In genomic region chr1:231867607-231868006, GRCh38 we compare ENCODE assay signal across 28 cellular contexts.
DNase-seq lines count a peak whose midpoint lies in the region; ATAC-seq and TF ChIP-seq lines count a peak whose summit lies in the region.
"Had no signal": no experiment of that assay in that cellular context is flagged by ENCODE, and none has a peak within 500 bp of the region (broad histone marks: within the 10 kb centered on the region; RNA-seq: fewer than 3 reads in every experiment).

No MANE protein-coding gene starts in this region.

- no peaks in the 10 kb centered on the region for H3K79me2 ChIP-seq in mesendoderm (ENCODE audit: control insufficient read depth, insufficient read depth, low read length)

- H3K18ac ChIP-seq in mesendoderm (ENCODE audit: low read length): no peak overlapping the region

- no peak overlapping the region for H2BK15ac ChIP-seq in mesendoderm (replicated peaks; ENCODE audit: low read depth)

- no peak overlapping the region for H4K8ac ChIP-seq in mesendoderm (ENCODE audit: low read depth, low read length)

- H3K4ac ChIP-seq in mesendoderm (ENCODE audit: low read depth, low read length): no peak overlapping the region

- TF ChIP-seq CTCF in right atrium auricular region (IDR thresholded peaks at IDR 0.05): no peak
- TF ChIP-seq CTCF in ascending aorta (IDR thresholded peaks at IDR 0.05): no peak

- H3K27ac ChIP-seq in right atrium auricular region: no peak overlapping the region
- no peak overlapping the region for H3K27ac ChIP-seq in ascending aorta
- no peak overlapping the region for H3K27ac ChIP-seq in mesendoderm (ENCODE audit: low read depth, low read length)
- H3K27ac ChIP-seq: colonic mucosa, GM23248, SJCRH30, stomach, thyroid gland, vagina, WERI-Rb-1 had no signal

- H3K9me3 ChIP-seq in right atrium auricular region: no peaks in the 10 kb centered on the region
- H3K9me3 ChIP-seq in adipocyte (ENCODE audit: control insufficient read depth, low read length): no peaks in the 10 kb centered on the region
- no peaks in the 10 kb centered on the region for H3K9me3 ChIP-seq in ascending aorta
- H3K9me3 ChIP-seq: colonic mucosa, esophagus muscularis mucosa, MG63, sigmoid colon, SJCRH30, stomach, thyroid gland, vagina had no signal

- intact Hi-C loops in Right ventricle myocardium inferior (cut with DNase I) (loop anchor here (5.0 kb wide), 2 partner anchors 60 to 145 kb away; no protein-coding TSS in a partner anchor), ascending aorta (cut with DNase I) (loop anchor here (2.0 kb wide), 1 partner anchor 759 kb away; no protein-coding TSS in a partner anchor)

- no CpG with 5 or more reads among the region's 2 CpGs for WGBS in mesendoderm (ENCODE audit: extremely low coverage, insufficient coverage, low lambda C conversion rate)

- no peak overlapping the region for H4K5ac ChIP-seq in mesendoderm (ENCODE audit: low read length)

- H2AK5ac ChIP-seq in mesendoderm (ENCODE audit: low read length): no peak overlapping the region

- peaks cover 0 to 24% of the 10 kb centered on the region in 2 donors for H3K4me1 ChIP-seq in right atrium auricular region
- H3K4me1 ChIP-seq in adipocyte (ENCODE audit: control insufficient read depth, insufficient read depth, low read length): peaks cover 4% of the 10 kb centered on the region
- peaks cover 0 to 2% of the 10 kb centered on the region in 2 donors for H3K4me1 ChIP-seq in ascending aorta
- no peaks in the 10 kb centered on the region for H3K4me1 ChIP-seq in mesendoderm (ENCODE audit: control insufficient read depth, low read depth, low read length)
- H3K4me1 ChIP-seq: colonic mucosa had no signal

- H3K56ac ChIP-seq in mesendoderm (ENCODE audit: low read length): no peak overlapping the region

- no peak overlapping the region for H2BK5ac ChIP-seq in mesendoderm (ENCODE audit: low read length)

- H3K36me3 ChIP-seq in right atrium auricular region: no peaks in the 10 kb centered on the region
- H3K36me3 ChIP-seq in adipocyte (ENCODE audit: control insufficient read depth, insufficient read depth, low read length, severe bottlenecking): no peaks in the 10 kb centered on the region
- H3K36me3 ChIP-seq in ascending aorta: no peaks in the 10 kb centered on the region
- H3K36me3 ChIP-seq in mesendoderm (ENCODE audit: control insufficient read depth, insufficient read depth, low read length): no peaks in the 10 kb centered on the region
- H3K36me3 ChIP-seq: colonic mucosa, esophagus muscularis mucosa, MG63, sigmoid colon, SJCRH30, stomach, thyroid gland, vagina, WERI-Rb-1 had no signal

- no peak for DNase-seq in Right ventricle myocardium inferior (ENCODE audit: missing footprints)
- DNase-seq in right atrium auricular region (ENCODE audit: low spot score): no peak
- peak; percentile 14 for DNase-seq in adipocyte (ENCODE audit: low read depth)
- peak; percentile 19 for DNase-seq in myocyte (ENCODE audit: low read depth)
- DNase-seq in ascending aorta (ENCODE audit: low spot score in 2 of 2): no peak
- DNase-seq in DMS79 treated with DMSO at 0.1 percent for 48 hours (lab: John Stamatoyannopoulos, UW): no peak
- no peak for DNase-seq in mesendoderm
- DNase-seq: activated CD4-positive, alpha-beta T cell treated with anti-CD3 and anti-CD28 coated beads for 48 hours; activated naive CD4-positive, alpha-beta T cell treated with anti-CD3 and anti-CD28 coated beads, Interleukin-2, amount 50 U/mL, for 16 hours; AML-193; amygdala; CD4-positive, CD25-positive, alpha-beta regulatory T cell; colonic mucosa; GM23248; hypothalamus; immature natural killer cell; KBM-7; left cardiac atrium; MG63; sigmoid colon; stimulated activated CD4-positive, alpha-beta T cell treated with anti-CD3 and anti-CD28 coated beads, Interleukin-4, amount 100 ng/mL, for 1 hour; stomach had no signal

- H2BK120ac ChIP-seq in mesendoderm (ENCODE audit: low read depth, low read length): no peak overlapping the region

- H3K27me3 ChIP-seq in right atrium auricular region (no peaks in the 10 kb centered on the region), adipocyte (replicated peaks; ENCODE audit: control insufficient read depth, insufficient read depth, low read length) (no peaks in the 10 kb centered on the region), ascending aorta (no peaks in the 10 kb centered on the region), mesendoderm (ENCODE audit: insufficient read depth, low read length, poor library complexity) (no peaks in the 10 kb centered on the region)
- H3K27me3 ChIP-seq: colonic mucosa, esophagus muscularis mucosa, MG63, sigmoid colon, SJCRH30, stomach, thyroid gland, vagina had no signal

- H3K4me3 ChIP-seq in right atrium auricular region: no peak overlapping the region
- H3K4me3 ChIP-seq in adipocyte (ENCODE audit: low read length): no peak overlapping the region
- H3K4me3 ChIP-seq in ascending aorta: no peak overlapping the region
- no peak overlapping the region for H3K4me3 ChIP-seq in mesendoderm (ENCODE audit: low read length)
- H3K4me3 ChIP-seq: colonic mucosa, esophagus muscularis mucosa, GM23248, MG63, sigmoid colon, SJCRH30, stomach, thyroid gland, vagina had no signal

- no peak overlapping the region for H3K9ac ChIP-seq in adipocyte (ENCODE audit: low read length)
- H3K9ac ChIP-seq in mesendoderm (ENCODE audit: low read length): no peak overlapping the region
- H3K9ac ChIP-seq: GM23248 had no signal

- no peak overlapping the region for H3K4me2 ChIP-seq in mesendoderm (ENCODE audit: low read length)

- H3K79me1 ChIP-seq in mesendoderm (ENCODE audit: low read length): no peaks in the 10 kb centered on the region

- ATAC-seq in Right ventricle myocardium inferior (peak; percentile 48), esophagus mucosa (peak; percentile 92)

- no peak overlapping the region for H3K23ac ChIP-seq in mesendoderm (ENCODE audit: low read length)

Comparison
In these comparisons a context has a peak if more than half of its experiments do, and no peak if none do; other contexts are left out.
1. DNase-seq: peak in adipocyte (single experiment) and myocyte (single experiment); none in Right ventricle myocardium inferior (single experiment), right atrium auricular region (single experiment), ascending aorta (0 of 2), DMS79 treated with DMSO at 0.1 percent for 48 hours (single experiment) and mesendoderm (single experiment).